In the genomic region with DNA sequence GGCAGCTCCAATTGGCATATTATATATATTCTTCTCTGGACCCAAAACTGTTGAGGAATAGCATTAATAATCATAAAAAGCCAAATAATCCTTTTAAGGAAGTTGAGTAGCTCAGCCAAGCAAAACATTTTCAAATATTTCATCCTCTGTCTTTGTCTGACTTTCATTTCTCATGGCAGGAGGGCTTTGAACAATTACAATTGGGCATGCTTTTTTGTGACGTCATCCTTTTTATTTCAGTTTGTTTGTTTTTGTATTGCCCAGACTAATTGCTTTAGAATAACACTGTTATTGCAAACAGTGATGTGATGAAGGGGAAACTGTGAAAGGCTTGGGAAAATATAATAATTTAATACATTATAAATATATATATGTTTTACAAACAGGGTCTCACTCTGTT, we compare ENCODE assay signal across 23 cellular contexts.
"Had no signal": no experiment of that assay in that cellular context is flagged by ENCODE, and none has a peak within 500 bp of the region (broad histone marks: within the 10 kb centered on the region; RNA-seq: fewer than 3 reads in every experiment).

No MANE protein-coding gene starts in this region.

- H3K9me3 ChIP-seq: prostate gland, sigmoid colon, thyroid gland had no signal

- H3K36me3 ChIP-seq: lower lobe of right lung, prostate gland, right atrium auricular region, sigmoid colon, stomach, thyroid gland had no signal

- FAIRE-seq: frontal cortex had no signal

- ATAC-seq: left colon; lower lobe of right lung; naive thymus-derived CD8-positive, alpha-beta T cell; stimulated activated effector memory CD8-positive, alpha-beta T cell treated with anti-CD3 and anti-CD28 coated beads, Interleukin-12 subunit alpha, Interleukin-12 subunit beta, amount 100 ng/mL, for 72 hours had no signal

- H3K27ac ChIP-seq: dorsolateral prefrontal cortex, lower lobe of right lung, prostate gland, right atrium auricular region, sigmoid colon, stomach, thyroid gland had no signal

- DNase-seq: dorsolateral prefrontal cortex; effector CD4-positive, alpha-beta T cell; hypothalamus; immature natural killer cell; islet precursor cell; kidney glomerular epithelial cell; left colon; left ventricle myocardium superior; lower lobe of right lung; naive thymus-derived CD8-positive, alpha-beta T cell; nephron progenitor cell; nucleus accumbens; sigmoid colon; stimulated activated CD4-positive, alpha-beta T cell treated with anti-CD3 and anti-CD28 coated beads, Interleukin-2, amount 100 ng/mL, for 24 hours; stimulated activated CD4-positive, alpha-beta T cell treated with anti-CD3 and anti-CD28 coated beads, Interleukin-4, amount 100 ng/mL, for 24 hours; stimulated activated naive CD4-positive, alpha-beta T cell treated with Interleukin-2 at 50 U/mL for 16 hours; stomach; thyroid gland; trophoblast cell had no signal

- H3K4me1 ChIP-seq: lower lobe of right lung, prostate gland, right atrium auricular region, sigmoid colon, stomach, thyroid gland had no signal

- H3K4me3 ChIP-seq: dorsolateral prefrontal cortex, lower lobe of right lung, prostate gland, right atrium auricular region, sigmoid colon, stomach, thyroid gland had no signal

- H3K27me3 ChIP-seq: dorsolateral prefrontal cortex, right atrium auricular region, sigmoid colon, stomach, thyroid gland had no signal
